1 cellular context compared by ENCODE assay signal in genomic region chr20:62487564-62488086, GRCh38.
TF ChIP-seq lines count a peak whose summit lies in the region.

No MANE protein-coding gene starts in this region.

TF ChIP-seq in HepG2, 621 proteins besides CTCF, POLR2A, EP300 and RAD21 (continued from another document and continues in another):
- TF ChIP-seq SNRNP70 (IDR thresholded peaks at IDR 0.05; ENCODE audit: low read depth, low read length) (no peak), PCBP2 (optimal IDR thresholded peaks at IDR 0.05; ENCODE audit: low read depth, low read length, poor library complexity, severe bottlenecking) (no peak), JDP2 (CRISPR knock-in tag; IDR thresholded peaks at IDR 0.05; ENCODE audit: borderline replicate concordance) (no peak; the same call in 1 of the 2 replicates), CHD2 (IDR thresholded peaks at IDR 0.05; ENCODE audit: low read depth, low read length) (no peak), SETDB1 (CRISPR knock-in tag; IDR thresholded peaks at IDR 0.05; ENCODE audit: borderline replicate concordance) (no peak), MBD4 (IDR thresholded peaks at IDR 0.05; ENCODE audit: borderline replicate concordance, low read length) (no peak), ZNF775 (CRISPR knock-in tag; IDR thresholded peaks at IDR 0.05; ENCODE audit: borderline replicate concordance) (no peak), CENPT (CRISPR knock-in tag; IDR thresholded peaks at IDR 0.05; ENCODE audit: low read depth) (no peak), ZC3H4 (CRISPR knock-in tag; IDR thresholded peaks at IDR 0.05; ENCODE audit: borderline replicate concordance) (no peak), KDM5B (CRISPR knock-in tag; IDR thresholded peaks at IDR 0.05; ENCODE audit: borderline replicate concordance) (no peak; the same call in 1 of the 2 replicates), ZNF619 (CRISPR knock-in tag; IDR thresholded peaks at IDR 0.05) (no peak), HOXA7 (CRISPR knock-in tag; IDR thresholded peaks at IDR 0.05) (no peak), KLF12 (CRISPR knock-in tag; IDR thresholded peaks at IDR 0.05; ENCODE audit: borderline replicate concordance) (no peak), SKI (IDR thresholded peaks at IDR 0.05; ENCODE audit: partially characterized antibody) (no peak), PLSCR1 (CRISPR knock-in tag; IDR thresholded peaks at IDR 0.05; ENCODE audit: borderline replicate concordance) (no peak), ZNF256 (CRISPR knock-in tag; conservative IDR thresholded peaks at IDR 0.05) (no peak), MEIS2 (CRISPR knock-in tag; IDR thresholded peaks at IDR 0.05) (peak; percentile 51; the same call in 1 of the 2 replicates), ZNF572 (CRISPR knock-in tag; IDR thresholded peaks at IDR 0.05) (no peak), ZNF770 (CRISPR knock-in tag; IDR thresholded peaks at IDR 0.05) (no peak), ZNF510 (CRISPR knock-in tag; IDR thresholded peaks at IDR 0.05; ENCODE audit: low read depth) (no peak), GPN1 (CRISPR knock-in tag; IDR thresholded peaks at IDR 0.05; ENCODE audit: borderline replicate concordance) (no peak), CBX2 (IDR thresholded peaks at IDR 0.05; ENCODE audit: low read depth, low read length) (no peak), CBX2 (CRISPR knock-in tag; IDR thresholded peaks at IDR 0.05; ENCODE audit: low read depth) (no peak), MTF1 (CRISPR knock-in tag; IDR thresholded peaks at IDR 0.05) (no peak), ZSCAN21 (CRISPR knock-in tag; IDR thresholded peaks at IDR 0.05; ENCODE audit: borderline replicate concordance) (no peak; the same call in 1 of the 2 replicates), CEBPB (IDR thresholded peaks at IDR 0.05; ENCODE audit: borderline replicate concordance, low read depth, low read length) (no peak)
- TF ChIP-seq, protein P1, sequence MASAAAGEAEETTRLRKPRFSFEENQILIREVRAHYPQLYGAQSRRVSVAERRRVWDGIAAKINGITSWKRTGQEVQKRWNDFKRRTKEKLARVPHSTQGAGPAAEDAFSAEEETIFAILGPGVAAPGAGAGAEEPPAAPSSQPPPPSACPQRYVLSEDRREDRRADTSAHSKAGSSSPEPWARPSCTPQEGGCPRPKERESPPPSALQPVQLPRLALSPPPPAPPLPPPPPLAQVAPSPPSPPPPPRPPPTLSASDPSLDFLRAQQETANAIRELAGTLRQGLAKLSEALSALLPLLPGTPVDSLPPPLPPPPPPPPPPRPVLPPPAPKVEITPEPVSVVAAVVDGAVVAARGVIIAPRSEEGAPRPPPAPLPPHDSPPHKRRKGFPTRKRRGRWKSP (CRISPR knock-in tag; IDR thresholded peaks at IDR 0.05) = 0 out of 2 replicates have a peak, but pooled peaks have one; percentile 28
- TF ChIP-seq, protein P2, sequence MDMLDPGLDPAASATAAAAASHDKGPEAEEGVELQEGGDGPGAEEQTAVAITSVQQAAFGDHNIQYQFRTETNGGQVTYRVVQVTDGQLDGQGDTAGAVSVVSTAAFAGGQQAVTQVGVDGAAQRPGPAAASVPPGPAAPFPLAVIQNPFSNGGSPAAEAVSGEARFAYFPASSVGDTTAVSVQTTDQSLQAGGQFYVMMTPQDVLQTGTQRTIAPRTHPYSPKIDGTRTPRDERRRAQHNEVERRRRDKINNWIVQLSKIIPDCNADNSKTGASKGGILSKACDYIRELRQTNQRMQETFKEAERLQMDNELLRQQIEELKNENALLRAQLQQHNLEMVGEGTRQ (IDR thresholded peaks at IDR 0.05; ENCODE audit: low read depth, low read length) = no peak
- TF ChIP-seq, protein P2 (CRISPR knock-in tag; IDR thresholded peaks at IDR 0.05; ENCODE audit: borderline replicate concordance) = no peak
- TF ChIP-seq, protein P3, sequence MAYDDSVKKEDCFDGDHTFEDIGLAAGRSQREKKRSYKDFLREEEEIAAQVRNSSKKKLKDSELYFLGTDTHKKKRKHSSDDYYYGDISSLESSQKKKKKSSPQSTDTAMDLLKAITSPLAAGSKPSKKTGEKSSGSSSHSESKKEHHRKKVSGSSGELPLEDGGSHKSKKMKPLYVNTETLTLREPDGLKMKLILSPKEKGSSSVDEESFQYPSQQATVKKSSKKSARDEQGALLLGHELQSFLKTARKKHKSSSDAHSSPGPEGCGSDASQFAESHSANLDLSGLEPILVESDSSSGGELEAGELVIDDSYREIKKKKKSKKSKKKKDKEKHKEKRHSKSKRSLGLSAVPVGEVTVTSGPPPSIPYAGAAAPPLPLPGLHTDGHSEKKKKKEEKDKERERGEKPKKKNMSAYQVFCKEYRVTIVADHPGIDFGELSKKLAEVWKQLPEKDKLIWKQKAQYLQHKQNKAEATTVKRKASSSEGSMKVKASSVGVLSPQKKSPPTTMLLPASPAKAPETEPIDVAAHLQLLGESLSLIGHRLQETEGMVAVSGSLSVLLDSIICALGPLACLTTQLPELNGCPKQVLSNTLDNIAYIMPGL (CRISPR knock-in tag; IDR thresholded peaks at IDR 0.05; ENCODE audit: borderline replicate concordance in 1 of 2, low read depth in 1 of 2) = 0 out of 4 replicates have a peak, but pooled peaks of 1 of the 2 experiments have one; percentile 17
- TF ChIP-seq, protein P4, sequence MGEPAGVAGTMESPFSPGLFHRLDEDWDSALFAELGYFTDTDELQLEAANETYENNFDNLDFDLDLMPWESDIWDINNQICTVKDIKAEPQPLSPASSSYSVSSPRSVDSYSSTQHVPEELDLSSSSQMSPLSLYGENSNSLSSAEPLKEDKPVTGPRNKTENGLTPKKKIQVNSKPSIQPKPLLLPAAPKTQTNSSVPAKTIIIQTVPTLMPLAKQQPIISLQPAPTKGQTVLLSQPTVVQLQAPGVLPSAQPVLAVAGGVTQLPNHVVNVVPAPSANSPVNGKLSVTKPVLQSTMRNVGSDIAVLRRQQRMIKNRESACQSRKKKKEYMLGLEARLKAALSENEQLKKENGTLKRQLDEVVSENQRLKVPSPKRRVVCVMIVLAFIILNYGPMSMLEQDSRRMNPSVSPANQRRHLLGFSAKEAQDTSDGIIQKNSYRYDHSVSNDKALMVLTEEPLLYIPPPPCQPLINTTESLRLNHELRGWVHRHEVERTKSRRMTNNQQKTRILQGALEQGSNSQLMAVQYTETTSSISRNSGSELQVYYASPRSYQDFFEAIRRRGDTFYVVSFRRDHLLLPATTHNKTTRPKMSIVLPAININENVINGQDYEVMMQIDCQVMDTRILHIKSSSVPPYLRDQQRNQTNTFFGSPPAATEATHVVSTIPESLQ (CRISPR knock-in tag; conservative IDR thresholded peaks at IDR 0.05) = no peak
- TF ChIP-seq, protein P5, sequence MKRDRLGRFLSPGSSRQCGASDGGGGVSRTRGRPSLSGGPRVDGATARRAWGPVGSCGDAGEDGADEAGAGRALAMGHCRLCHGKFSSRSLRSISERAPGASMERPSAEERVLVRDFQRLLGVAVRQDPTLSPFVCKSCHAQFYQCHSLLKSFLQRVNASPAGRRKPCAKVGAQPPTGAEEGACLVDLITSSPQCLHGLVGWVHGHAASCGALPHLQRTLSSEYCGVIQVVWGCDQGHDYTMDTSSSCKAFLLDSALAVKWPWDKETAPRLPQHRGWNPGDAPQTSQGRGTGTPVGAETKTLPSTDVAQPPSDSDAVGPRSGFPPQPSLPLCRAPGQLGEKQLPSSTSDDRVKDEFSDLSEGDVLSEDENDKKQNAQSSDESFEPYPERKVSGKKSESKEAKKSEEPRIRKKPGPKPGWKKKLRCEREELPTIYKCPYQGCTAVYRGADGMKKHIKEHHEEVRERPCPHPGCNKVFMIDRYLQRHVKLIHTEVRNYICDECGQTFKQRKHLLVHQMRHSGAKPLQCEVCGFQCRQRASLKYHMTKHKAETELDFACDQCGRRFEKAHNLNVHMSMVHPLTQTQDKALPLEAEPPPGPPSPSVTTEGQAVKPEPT (CRISPR knock-in tag; IDR thresholded peaks at IDR 0.05; ENCODE audit: low read depth) = no peak
- TF ChIP-seq, protein P6, sequence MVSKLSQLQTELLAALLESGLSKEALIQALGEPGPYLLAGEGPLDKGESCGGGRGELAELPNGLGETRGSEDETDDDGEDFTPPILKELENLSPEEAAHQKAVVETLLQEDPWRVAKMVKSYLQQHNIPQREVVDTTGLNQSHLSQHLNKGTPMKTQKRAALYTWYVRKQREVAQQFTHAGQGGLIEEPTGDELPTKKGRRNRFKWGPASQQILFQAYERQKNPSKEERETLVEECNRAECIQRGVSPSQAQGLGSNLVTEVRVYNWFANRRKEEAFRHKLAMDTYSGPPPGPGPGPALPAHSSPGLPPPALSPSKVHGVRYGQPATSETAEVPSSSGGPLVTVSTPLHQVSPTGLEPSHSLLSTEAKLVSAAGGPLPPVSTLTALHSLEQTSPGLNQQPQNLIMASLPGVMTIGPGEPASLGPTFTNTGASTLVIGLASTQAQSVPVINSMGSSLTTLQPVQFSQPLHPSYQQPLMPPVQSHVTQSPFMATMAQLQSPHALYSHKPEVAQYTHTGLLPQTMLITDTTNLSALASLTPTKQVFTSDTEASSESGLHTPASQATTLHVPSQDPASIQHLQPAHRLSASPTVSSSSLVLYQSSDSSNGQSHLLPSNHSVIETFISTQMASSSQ (IDR thresholded peaks at IDR 0.05; ENCODE audit: low read depth) = no peak
- TF ChIP-seq, protein P6 (CRISPR knock-in tag; IDR thresholded peaks at IDR 0.05; ENCODE audit: borderline replicate concordance) = peak; percentile 71; the same call in 1 of the 2 replicates
- TF ChIP-seq, protein P7, sequence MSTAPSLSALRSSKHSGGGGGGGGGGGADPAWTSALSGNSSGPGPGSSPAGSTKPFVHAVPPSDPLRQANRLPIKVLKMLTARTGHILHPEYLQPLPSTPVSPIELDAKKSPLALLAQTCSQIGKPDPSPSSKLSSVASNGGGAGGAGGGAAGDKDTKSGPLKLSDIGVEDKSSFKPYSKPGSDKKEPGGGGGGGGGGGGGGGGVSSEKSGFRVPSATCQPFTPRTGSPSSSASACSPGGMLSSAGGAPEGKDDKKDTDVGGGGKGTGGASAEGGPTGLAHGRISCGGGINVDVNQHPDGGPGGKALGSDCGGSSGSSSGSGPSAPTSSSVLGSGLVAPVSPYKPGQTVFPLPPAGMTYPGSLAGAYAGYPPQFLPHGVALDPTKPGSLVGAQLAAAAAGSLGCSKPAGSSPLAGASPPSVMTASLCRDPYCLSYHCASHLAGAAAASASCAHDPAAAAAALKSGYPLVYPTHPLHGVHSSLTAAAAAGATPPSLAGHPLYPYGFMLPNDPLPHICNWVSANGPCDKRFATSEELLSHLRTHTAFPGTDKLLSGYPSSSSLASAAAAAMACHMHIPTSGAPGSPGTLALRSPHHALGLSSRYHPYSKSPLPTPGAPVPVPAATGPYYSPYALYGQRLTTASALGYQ (CRISPR knock-in tag; IDR thresholded peaks at IDR 0.05) = no peak
- TF ChIP-seq, protein P8, sequence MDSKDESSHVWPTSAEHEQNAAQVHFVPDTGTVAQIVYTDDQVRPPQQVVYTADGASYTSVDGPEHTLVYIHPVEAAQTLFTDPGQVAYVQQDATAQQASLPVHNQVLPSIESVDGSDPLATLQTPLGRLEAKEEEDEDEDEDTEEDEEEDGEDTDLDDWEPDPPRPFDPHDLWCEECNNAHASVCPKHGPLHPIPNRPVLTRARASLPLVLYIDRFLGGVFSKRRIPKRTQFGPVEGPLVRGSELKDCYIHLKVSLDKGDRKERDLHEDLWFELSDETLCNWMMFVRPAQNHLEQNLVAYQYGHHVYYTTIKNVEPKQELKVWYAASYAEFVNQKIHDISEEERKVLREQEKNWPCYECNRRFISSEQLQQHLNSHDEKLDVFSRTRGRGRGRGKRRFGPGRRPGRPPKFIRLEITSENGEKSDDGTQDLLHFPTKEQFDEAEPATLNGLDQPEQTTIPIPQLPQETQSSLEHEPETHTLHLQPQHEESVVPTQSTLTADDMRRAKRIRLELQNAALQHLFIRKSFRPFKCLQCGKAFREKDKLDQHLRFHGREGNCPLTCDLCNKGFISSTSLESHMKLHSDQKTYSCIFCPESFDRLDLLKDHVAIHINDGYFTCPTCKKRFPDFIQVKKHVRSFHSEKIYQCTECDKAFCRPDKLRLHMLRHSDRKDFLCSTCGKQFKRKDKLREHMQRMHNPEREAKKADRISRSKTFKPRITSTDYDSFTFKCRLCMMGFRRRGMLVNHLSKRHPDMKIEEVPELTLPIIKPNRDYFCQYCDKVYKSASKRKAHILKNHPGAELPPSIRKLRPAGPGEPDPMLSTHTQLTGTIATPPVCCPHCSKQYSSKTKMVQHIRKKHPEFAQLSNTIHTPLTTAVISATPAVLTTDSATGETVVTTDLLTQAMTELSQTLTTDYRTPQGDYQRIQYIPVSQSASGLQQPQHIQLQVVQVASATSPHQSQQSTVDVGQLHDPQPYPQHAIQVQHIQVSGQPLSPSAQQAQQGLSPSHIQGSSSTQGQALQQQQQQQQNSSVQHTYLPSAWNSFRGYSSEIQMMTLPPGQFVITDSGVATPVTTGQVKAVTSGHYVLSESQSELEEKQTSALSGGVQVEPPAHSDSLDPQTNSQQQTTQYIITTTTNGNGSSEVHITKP (CRISPR knock-in tag; IDR thresholded peaks at IDR 0.05; ENCODE audit: low read depth) = peak; percentile 92
